Comparison of ENCODE assay signal across 29 cellular contexts in the genomic region with DNA sequence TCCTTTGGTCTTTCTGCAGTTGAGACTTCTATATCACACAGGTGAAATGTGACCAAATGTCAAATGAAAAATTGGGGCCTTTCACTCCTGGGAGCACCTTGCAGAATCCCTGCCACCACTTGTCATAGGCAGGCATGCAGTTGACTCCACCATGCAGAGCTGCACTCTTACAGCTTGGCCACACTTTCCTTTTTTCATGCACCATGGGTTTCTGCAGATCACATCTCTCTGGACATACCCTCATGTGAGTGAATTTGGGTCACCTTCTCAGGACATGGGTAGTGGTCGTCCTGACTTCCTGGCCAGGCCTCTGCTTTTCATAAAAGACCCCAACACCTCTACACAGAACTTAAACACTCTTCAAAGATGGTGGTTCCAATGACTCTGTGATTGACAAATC.
"Had no signal": no experiment of that assay in that cellular context is flagged by ENCODE, and none has a peak within 500 bp of the region (broad histone marks: within the 10 kb centered on the region; RNA-seq: fewer than 3 reads in every experiment).

No MANE protein-coding gene starts in this region.

- H3K27ac ChIP-seq: stomach, suprapubic skin, testis, thoracic aorta, thyroid gland, tibial artery, tibial nerve, transverse colon, upper lobe of left lung, upper lobe of right lung, uterus, vagina had no signal

- H3K4me3 Mint-ChIP-seq: stimulated activated effector memory CD8-positive, alpha-beta T cell treated with anti-CD3 and anti-CD28 coated beads, Interleukin-12 subunit alpha, Interleukin-12 subunit beta, amount 100 ng/mL, for 72 hours; stimulated activated memory B cell treated with anti-CD40 and anti-IgM and Interleukin-4, amounts not matched to agents 10 μg/mL and 1 μg/mL and 100 μg/mL, for 72 hours; stimulated activated naive B cell treated with anti-CD40 and anti-IgM and Interleukin-4, amounts not matched to agents 10 μg/mL and 1 μg/mL and 100 μg/mL, for 72 hours; stimulated activated naive CD8-positive, alpha-beta T cell treated with anti-CD3 and anti-CD28 coated beads, Interleukin-15, amount 100 ng/mL, for 72 hours; stimulated activated naive CD8-positive, alpha-beta T cell treated with anti-CD3 and anti-CD28 coated beads, Interleukin-15, Interleukin-2, amounts not matched to agents 100 ng/mL and 50 ng/mL, for 24 hours; type B pancreatic cell had no signal

- H3K4me1 Mint-ChIP-seq: stimulated activated effector memory CD8-positive, alpha-beta T cell treated with anti-CD3 and anti-CD28 coated beads, Interleukin-12 subunit alpha, Interleukin-12 subunit beta, amount 100 ng/mL, for 72 hours; stimulated activated memory B cell treated with anti-CD40 and anti-IgM and Interleukin-4, amounts not matched to agents 10 μg/mL and 1 μg/mL and 100 μg/mL, for 72 hours; stimulated activated naive B cell treated with anti-CD40 and anti-IgM and Interleukin-4, amounts not matched to agents 10 μg/mL and 1 μg/mL and 100 μg/mL, for 72 hours; stimulated activated naive CD8-positive, alpha-beta T cell treated with anti-CD3 and anti-CD28 coated beads, Interleukin-15, amount 100 ng/mL, for 72 hours had no signal

- H3K9me3 ChIP-seq: stomach, suprapubic skin, testis, thoracic aorta, thyroid gland, tibial artery, tibial nerve, transverse colon, upper lobe of left lung, upper lobe of right lung, uterus, vagina had no signal

- H3K36me3 Mint-ChIP-seq: stimulated activated effector memory CD8-positive, alpha-beta T cell treated with anti-CD3 and anti-CD28 coated beads, Interleukin-12 subunit alpha, Interleukin-12 subunit beta, amount 100 ng/mL, for 72 hours; stimulated activated memory B cell treated with anti-CD40 and anti-IgM and Interleukin-4, amounts not matched to agents 10 μg/mL and 1 μg/mL and 100 μg/mL, for 72 hours; stimulated activated naive B cell treated with anti-CD40 and anti-IgM and Interleukin-4, amounts not matched to agents 10 μg/mL and 1 μg/mL and 100 μg/mL, for 72 hours; type B pancreatic cell had no signal

- DNase-seq: stimulated activated CD4-positive, alpha-beta T cell treated with anti-CD3 and anti-CD28 coated beads, Interleukin-2, amount 100 ng/mL, for 48 hours; stimulated activated CD4-positive, alpha-beta T cell treated with anti-CD3 and anti-CD28 coated beads, Interleukin-4, amount 100 ng/mL, for 1 hour; stimulated activated CD4-positive, alpha-beta T cell treated with anti-CD3 and anti-CD28 coated beads, Interleukin-4, amount 100 ng/mL, for 24 hours; stimulated activated CD4-positive, alpha-beta T cell treated with anti-CD3 and anti-CD28 coated beads, Interleukin-4, amount 100 ng/mL, for 4 hours; stimulated activated CD8-positive, alpha-beta memory T cell treated with anti-CD3 and anti-CD28 coated beads, Interleukin-4, amount 100 ng/mL, for 48 hours; stimulated activated naive B cell treated with anti-CD40 and anti-IgM and Interleukin-4, amounts not matched to agents 10 μg/mL and 1 μg/mL and 100 μg/mL, for 72 hours; stimulated activated naive CD4-positive, alpha-beta T cell; stimulated activated naive CD4-positive, alpha-beta T cell treated with Interleukin-2 at 50 U/mL for 16 hours; stimulated activated naive CD8-positive, alpha-beta T cell treated with anti-CD3 and anti-CD28 coated beads, Interleukin-15, amount 100 ng/mL, for 72 hours; stimulated activated naive CD8-positive, alpha-beta T cell treated with anti-CD3 and anti-CD28 coated beads, Interleukin-15, Interleukin-2, amounts not matched to agents 100 U/mL and 50 U/mL, for 24 hours; stomach; substantia nigra; testis; thyroid gland; transverse colon; trophoblast cell; upper lobe of left lung; upper lobe of right lung; uterus had no signal

- H3K9me3 Mint-ChIP-seq: stimulated activated effector memory CD8-positive, alpha-beta T cell treated with anti-CD3 and anti-CD28 coated beads, Interleukin-12 subunit alpha, Interleukin-12 subunit beta, amount 100 ng/mL, for 72 hours; stimulated activated memory B cell treated with anti-CD40 and anti-IgM and Interleukin-4, amounts not matched to agents 10 μg/mL and 1 μg/mL and 100 μg/mL, for 72 hours; stimulated activated naive B cell treated with anti-CD40 and anti-IgM and Interleukin-4, amounts not matched to agents 10 μg/mL and 1 μg/mL and 100 μg/mL, for 72 hours; stimulated activated naive CD8-positive, alpha-beta T cell treated with anti-CD3 and anti-CD28 coated beads, Interleukin-15, amount 100 ng/mL, for 72 hours; stimulated activated naive CD8-positive, alpha-beta T cell treated with anti-CD3 and anti-CD28 coated beads, Interleukin-15, Interleukin-2, amounts not matched to agents 100 ng/mL and 50 ng/mL, for 24 hours; type B pancreatic cell had no signal

- H3K27me3 Mint-ChIP-seq: stimulated activated naive CD8-positive, alpha-beta T cell treated with anti-CD3 and anti-CD28 coated beads, Interleukin-15, Interleukin-2, amounts not matched to agents 100 ng/mL and 50 ng/mL, for 24 hours; type B pancreatic cell had no signal

- H3K4me1 ChIP-seq: stomach, testis, thyroid gland, tibial artery, tibial nerve, transverse colon, upper lobe of left lung, upper lobe of right lung, uterus, vagina had no signal

- H3K27me3 ChIP-seq: stomach, suprapubic skin, testis, thyroid gland, tibial artery, tibial nerve, transverse colon, upper lobe of left lung, upper lobe of right lung, uterus, vagina had no signal

- H3K27ac Mint-ChIP-seq: stimulated activated effector memory CD8-positive, alpha-beta T cell treated with anti-CD3 and anti-CD28 coated beads, Interleukin-12 subunit alpha, Interleukin-12 subunit beta, amount 100 ng/mL, for 72 hours; stimulated activated memory B cell treated with anti-CD40 and anti-IgM and Interleukin-4, amounts not matched to agents 10 μg/mL and 1 μg/mL and 100 μg/mL, for 72 hours; stimulated activated naive B cell treated with anti-CD40 and anti-IgM and Interleukin-4, amounts not matched to agents 10 μg/mL and 1 μg/mL and 100 μg/mL, for 72 hours; stimulated activated naive CD8-positive, alpha-beta T cell treated with anti-CD3 and anti-CD28 coated beads, Interleukin-15, amount 100 ng/mL, for 72 hours; stimulated activated naive CD8-positive, alpha-beta T cell treated with anti-CD3 and anti-CD28 coated beads, Interleukin-15, Interleukin-2, amounts not matched to agents 100 ng/mL and 50 ng/mL, for 24 hours; type B pancreatic cell had no signal

- FAIRE-seq: urothelium cell line had no signal

- H3K36me3 ChIP-seq: stomach, suprapubic skin, thoracic aorta, thyroid gland, tibial artery, tibial nerve, transverse colon, upper lobe of left lung, upper lobe of right lung, uterus, vagina had no signal

- H3K4me3 ChIP-seq: stomach, suprapubic skin, testis, thoracic aorta, thyroid gland, tibial artery, tibial nerve, transverse colon, upper lobe of left lung, upper lobe of right lung, uterus, vagina had no signal
